Comparison of ENCODE assay signal across 8 cellular contexts in genomic region chr9:32384002-32384363, GRCh38. TPM values are rescaled to one million over a fixed set of nuclear protein-coding genes. Genes with fewer than 3 reads are reported as not detected.
DNase-seq lines count a peak whose midpoint lies in the region; ATAC-seq, FAIRE-seq and TF ChIP-seq lines count a peak whose summit lies in the region.

No MANE protein-coding gene starts in this region.

- DNase-seq in pancreas (no peak), cerebellum (ENCODE audit: low spot score) (no peak), NCI-H1417 treated with DMSO at 0.1 percent for 48 hours (lab: John Stamatoyannopoulos, UW) (no peak), NCI-H226 (no peak)

- H3K27me3 ChIP-seq in DOHH2 (ENCODE audit: control insufficient read depth, low read length) (peaks cover 35% of the 10 kb centered on the region), OCI-LY1 (ENCODE audit: insufficient read depth, low read length) (no peaks in the 10 kb centered on the region), esophagus (ENCODE audit: control insufficient read depth in 1 of 2, insufficient read depth in 2 of 2, low read length in 2 of 2) (no peaks in the 10 kb centered on the region), pancreas (no peaks in the 10 kb centered on the region)

- H3K27ac ChIP-seq in DOHH2 (ENCODE audit: low read depth, low read length) (no peak overlapping the region), OCI-LY1 (ENCODE audit: low read depth, low read length, poor library complexity, severe bottlenecking) (no peak overlapping the region), esophagus (ENCODE audit: low read depth in 2 of 2, low read length in 1 of 2) (peak overlapping the region; percentile 62 to 87), pancreas (peak overlapping the region; percentile 73 to 87 (median 85))

- peak overlapping the region; percentile 74 for H3K4me2 ChIP-seq in DOHH2 (ENCODE audit: low read length)
- H3K4me2 ChIP-seq in OCI-LY1 (ENCODE audit: low read length): peak overlapping the region; percentile 95

- H3F3A ChIP-seq in DOHH2 (ENCODE audit: control insufficient read depth, insufficient read depth): no peaks in the 10 kb centered on the region
- no peaks in the 10 kb centered on the region for H3F3A ChIP-seq in OCI-LY1 (ENCODE audit: insufficient read depth, low read length)

- peak overlapping the region; percentile 79 for H3K9ac ChIP-seq in OCI-LY1 (ENCODE audit: low read length)

- H4K20me1 ChIP-seq in DOHH2 (ENCODE audit: control insufficient read depth, insufficient read depth, low read depth, low read length) (no peaks in the 10 kb centered on the region), OCI-LY1 (ENCODE audit: insufficient read depth, low read length) (no peaks in the 10 kb centered on the region)

- ATAC-seq in pancreas (peak in 2 of 4 donors; percentile 1 to 6), GM19023 (IDR thresholded peaks at IDR 0.05; ENCODE audit: unreplicated experiment) (no peak)

- intact Hi-C loops in pancreas (cut with DNase I): loop anchor here in 1 of 3 donors (5.0 kb wide), 3 partner anchors 48 to 593 kb away; no protein-coding TSS in a partner anchor

- WGBS in esophagus, 2 donors: 1% methylated on average over 13 of the region's 13 CpGs
- 1% methylated on average over 13 of the region's 13 CpGs for WGBS in pancreas, 2 donors

- TF ChIP-seq CTCF in DOHH2 (IDR thresholded peaks at IDR 0.05; ENCODE audit: low read depth, low read length, poor library complexity, severe bottlenecking) (no peak), OCI-LY1 (IDR thresholded peaks at IDR 0.05; ENCODE audit: low read length) (no peak), pancreas (IDR thresholded peaks at IDR 0.05) (no peak)

- no peaks in the 10 kb centered on the region for H3K79me2 ChIP-seq in DOHH2 (ENCODE audit: control insufficient read depth, low read length)
- no peaks in the 10 kb centered on the region for H3K79me2 ChIP-seq in OCI-LY1 (ENCODE audit: insufficient read depth, low read length)

- H3K36me3 ChIP-seq in DOHH2 (ENCODE audit: control insufficient read depth, low read length) (no peaks in the 10 kb centered on the region), OCI-LY1 (ENCODE audit: insufficient read depth, low read length) (no peaks in the 10 kb centered on the region), esophagus (ENCODE audit: control insufficient read depth in 2 of 2, insufficient read depth in 2 of 2, low read length in 1 of 2) (no peaks in the 10 kb centered on the region), pancreas (no peaks in the 10 kb centered on the region)

- peak overlapping the region; percentile 71; the same call in 1 of the 2 replicates for H2AFZ ChIP-seq in OCI-LY1 (ENCODE audit: low read length)

- peaks cover 17% of the 10 kb centered on the region for H3K4me1 ChIP-seq in DOHH2 (ENCODE audit: control insufficient read depth, low read length)
- H3K4me1 ChIP-seq in OCI-LY1 (ENCODE audit: insufficient read depth, low read length, severe bottlenecking): peaks cover 20% of the 10 kb centered on the region
- peaks cover 0 to 5% of the 10 kb centered on the region in 2 donors for H3K4me1 ChIP-seq in esophagus (ENCODE audit: control insufficient read depth in 2 of 2, insufficient read depth in 2 of 2, low read length in 1 of 2)
- peaks cover 24 to 28% (median 24%) of the 10 kb centered on the region in 3 donors for H3K4me1 ChIP-seq in pancreas

- H3K4me3 ChIP-seq in DOHH2 (ENCODE audit: low read length): peak overlapping the region; percentile 78
- H3K4me3 ChIP-seq in OCI-LY1 (ENCODE audit: low read depth, low read length, poor library complexity, severe bottlenecking): peak overlapping the region; percentile 96
- H3K4me3 ChIP-seq in esophagus (ENCODE audit: low read depth in 1 of 2, low read length in 2 of 2): peak overlapping the region; percentile 73 to 82
- H3K4me3 ChIP-seq in pancreas: peak overlapping the region; percentile 54 to 89 (median 80)

- no peaks in the 10 kb centered on the region for H3K9me3 ChIP-seq in DOHH2 (ENCODE audit: control insufficient read depth, insufficient read depth, low read length)
- H3K9me3 ChIP-seq in OCI-LY1 (ENCODE audit: low read length): no peaks in the 10 kb centered on the region
- no peaks in the 10 kb centered on the region for H3K9me3 ChIP-seq in esophagus (ENCODE audit: control insufficient read depth in 2 of 2, insufficient read depth in 1 of 2, low read depth in 1 of 2, low read length in 1 of 2)
- no peaks in the 10 kb centered on the region for H3K9me3 ChIP-seq in pancreas

- FAIRE-seq in pancreas (lab: Jason Lieb, UNC): no peak

- H3K9me2 ChIP-seq in DOHH2 (replicated peaks; ENCODE audit: control insufficient read depth, low read length) (no peaks in the 10 kb centered on the region), OCI-LY1 (ENCODE audit: low read depth, low read length) (no peaks in the 10 kb centered on the region)

RNA-seq across cellular contexts. Expression of gene ACO1, which starts 0.5 kb away (rescaled TPM):
- polyA plus RNA-seq in esophagus (10 to 100 TPM in 1 of 2 donors, 1 to 10 TPM in 1; 4.7 to 12.9 TPM), pancreas (10 to 100 TPM in 1 of 2 donors, 1 to 10 TPM in 1; 8.7 to 13.1 TPM)
- total RNA-seq in pancreas (10 to 100 TPM; 27.0 to 35.6 (median 31.2) TPM), cerebellum (13.7 TPM)

Comparison
In these comparisons a context has a peak if more than half of its experiments do, and no peak if none do; other contexts are left out.
1. H3K27ac ChIP-seq: peak in esophagus (2 of 2) and pancreas (4 of 4); none in DOHH2 (single experiment) and OCI-LY1 (single experiment).
2. Peak in every context shown above with its lines, with median percentiles within 50 percentile points of each other: H3K4me3 ChIP-seq.